8 cellular contexts compared by ENCODE assay signal in the genomic region with DNA sequence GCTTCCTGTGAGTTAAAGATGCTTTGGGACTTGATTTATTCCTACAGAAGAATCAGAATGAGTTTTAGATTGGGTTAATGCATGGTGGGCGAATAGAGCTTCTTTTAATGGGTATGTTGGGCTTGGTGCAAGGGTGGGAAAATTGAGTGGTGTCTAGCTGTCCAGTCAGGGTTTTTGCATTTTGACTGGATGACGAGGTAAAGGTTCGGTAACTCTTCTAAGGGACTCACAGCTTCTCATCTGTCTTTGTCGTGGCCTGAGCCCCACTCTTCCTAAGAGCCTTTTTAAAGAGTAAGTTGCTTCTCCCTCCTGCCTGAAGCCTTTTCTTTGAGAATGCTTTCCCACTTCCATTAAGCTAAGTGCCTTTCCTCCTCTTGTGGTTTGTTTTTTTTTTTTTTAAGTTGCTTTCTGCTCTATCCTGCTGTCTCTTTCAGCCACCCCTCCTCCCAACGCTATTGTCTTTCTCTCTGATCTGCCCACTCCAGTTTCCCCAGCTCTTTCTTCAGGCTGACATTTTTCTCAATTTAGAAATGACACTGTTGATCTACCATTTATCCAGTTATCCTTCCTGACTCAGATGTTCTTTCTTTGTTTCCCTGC. TPM values are rescaled to one million over a fixed set of nuclear protein-coding genes. Genes with fewer than 3 reads are reported as not detected.
A peak's percentile ranks its signal among the peaks of the same experiment; 100 is the strongest.
DNase-seq lines count a peak whose midpoint lies in the region; ATAC-seq and TF ChIP-seq lines count a peak whose summit lies in the region.

No MANE protein-coding gene starts in this region.

- H3K4me3 ChIP-seq in liver (ENCODE audit: low read depth in 1 of 3, low read length in 3 of 3) (peak overlapping the region; percentile 83 to 93 (median 90)), tibial artery (peak overlapping the region; percentile 68 to 83)

- H3K9me3 ChIP-seq in liver (ENCODE audit: control insufficient read depth in 4 of 4, low read length in 3 of 4) (no peaks in the 10 kb centered on the region), tibial artery (no peaks in the 10 kb centered on the region)

- 52% methylated on average over 5 of the region's 5 CpGs for WGBS in liver

- peak overlapping the region; percentile 84 for H3K27ac Mint-ChIP-seq in activated naive CD8-positive, alpha-beta T cell treated with anti-CD3 and anti-CD28 coated beads, Interleukin-2, amount 10 ng/mL, durations not matched to agents 7 days and 5 days

- peaks cover 34% of the 10 kb centered on the region for H3K4me1 Mint-ChIP-seq in activated T-cell treated with anti-CD3 and anti-CD28 coated beads, Interleukin-2, amount 50 U/mL, for 4 hours (ENCODE audit: low read depth)
- H3K4me1 Mint-ChIP-seq in activated naive CD8-positive, alpha-beta T cell treated with anti-CD3 and anti-CD28 coated beads, Interleukin-2, amount 10 ng/mL, durations not matched to agents 7 days and 5 days = peaks cover 27% of the 10 kb centered on the region

- ATAC-seq in activated T-cell treated with anti-CD3 and anti-CD28 coated beads, Interleukin-2, amount 50 U/mL, for 4 hours = no peak
- no peak for ATAC-seq in activated naive CD8-positive, alpha-beta T cell treated with anti-CD3 and anti-CD28 coated beads, Interleukin-2, amount 10 ng/mL, durations not matched to agents 7 days and 5 days (ENCODE audit: low read depth)
- no peak for ATAC-seq in GM19328 (IDR thresholded peaks at IDR 0.05; ENCODE audit: unreplicated experiment)

- H3K36me3 ChIP-seq in liver (ENCODE audit: control insufficient read depth in 4 of 4, insufficient read depth in 3 of 4, low read depth in 1 of 4, low read length in 3 of 4) (peaks cover 0 to 2% (median 0%) of the 10 kb centered on the region in 4 donors), tibial artery (peaks cover 0 to 13% (median 4%) of the 10 kb centered on the region in 3 donors)

- peaks cover 11% of the 10 kb centered on the region for H3K36me3 Mint-ChIP-seq in activated T-cell treated with anti-CD3 and anti-CD28 coated beads, Interleukin-2, amount 50 U/mL, for 4 hours (ENCODE audit: insufficient read depth)
- no peaks in the 10 kb centered on the region for H3K36me3 Mint-ChIP-seq in activated naive CD8-positive, alpha-beta T cell treated with anti-CD3 and anti-CD28 coated beads, Interleukin-2, amount 10 ng/mL, durations not matched to agents 7 days and 5 days

- TF ChIP-seq RAD21 in liver (IDR thresholded peaks at IDR 0.05) = no peak

- H3K27me3 Mint-ChIP-seq in activated T-cell treated with anti-CD3 and anti-CD28 coated beads, Interleukin-2, amount 50 U/mL, for 4 hours (ENCODE audit: low read depth) = no peaks in the 10 kb centered on the region
- H3K27me3 Mint-ChIP-seq in activated naive CD8-positive, alpha-beta T cell treated with anti-CD3 and anti-CD28 coated beads, Interleukin-2, amount 10 ng/mL, durations not matched to agents 7 days and 5 days = no peaks in the 10 kb centered on the region

- POLR2A ChIA-PET in activated naive CD8-positive, alpha-beta T cell treated with anti-CD3 and anti-CD28 coated beads, Interleukin-2, amount 10 ng/mL, durations not matched to agents 7 days and 5 days (lab: Charles Lee) = interaction anchor here (0.7 to 4.1 kb wide), 15 partner anchors 10 to 223 kb away, joined by 3 to 31 read pairs (median 4); partner anchors contain the start of genes CAPN1, POLA2, SCYL1 and TM7SF2

- H3K9me3 Mint-ChIP-seq in activated T-cell treated with anti-CD3 and anti-CD28 coated beads, Interleukin-2, amount 50 U/mL, for 4 hours = no peaks in the 10 kb centered on the region
- no peaks in the 10 kb centered on the region for H3K9me3 Mint-ChIP-seq in activated naive CD8-positive, alpha-beta T cell treated with anti-CD3 and anti-CD28 coated beads, Interleukin-2, amount 10 ng/mL, durations not matched to agents 7 days and 5 days

- H3K27ac ChIP-seq in liver (ENCODE audit: low read depth in 1 of 2, low read length in 2 of 2) (no peak overlapping the region), tibial artery (peak overlapping the region; percentile 85 to 92)

- H3K27me3 ChIP-seq in liver (ENCODE audit: control insufficient read depth in 4 of 4, insufficient read depth in 4 of 4, low read length in 3 of 4) (no peaks in the 10 kb centered on the region), tibial artery (no peaks in the 10 kb centered on the region)

- TF ChIP-seq CTCF in liver (IDR thresholded peaks at IDR 0.05; ENCODE audit: low read depth, low read length, missing input control) = no peak
- no peak for TF ChIP-seq CTCF in tibial artery (IDR thresholded peaks at IDR 0.05)
- TF ChIP-seq CTCF in GM10266 (IDR thresholded peaks at IDR 0.05; ENCODE audit: control insufficient read depth, insufficient read depth, low read depth, missing control alignments) = no peak

- H3K4me1 ChIP-seq in liver (ENCODE audit: control insufficient read depth in 4 of 4, insufficient read depth in 4 of 4, low read length in 3 of 4) (peaks cover 4 to 15% (median 13%) of the 10 kb centered on the region in 4 donors), tibial artery (peaks cover 0 to 41% (median 18%) of the 10 kb centered on the region in 4 donors)

- intact Hi-C loops in tibial artery (cut with DNase I; ENCODE audit: low total_unique reads) = no loop called here

- peak overlapping the region; percentile 94 for H3K4me3 Mint-ChIP-seq in activated T-cell treated with anti-CD3 and anti-CD28 coated beads, Interleukin-2, amount 50 U/mL, for 4 hours
- H3K4me3 Mint-ChIP-seq in activated naive CD8-positive, alpha-beta T cell treated with anti-CD3 and anti-CD28 coated beads, Interleukin-2, amount 10 ng/mL, durations not matched to agents 7 days and 5 days = peak overlapping the region; percentile 92

- DNase-seq in activated T-cell treated with anti-CD3 and anti-CD28 coated beads, Interleukin-2, amount 50 U/mL, for 4 hours = no peak
- no peak for DNase-seq in activated T-cell treated with anti-CD3 and anti-CD28 coated beads, Interleukin-2, amount 50 U/mL, for 48 hours
- DNase-seq in activated naive CD8-positive, alpha-beta T cell treated with anti-CD3 and anti-CD28 coated beads, Interleukin-2, amount 10 ng/mL, durations not matched to agents 7 days and 5 days = no peak
- no peak for DNase-seq in tibial artery
- no peak for DNase-seq in GM10266 (ENCODE audit: extremely low spot score)
- no peak for DNase-seq in activated CD4-positive, CD25-positive, alpha-beta regulatory T cell treated with anti-CD3 and anti-CD28 coated beads, Interleukin-2, amount 50 U/mL, for 72 hours

- peak overlapping the region; percentile 4 to 55 for H3K9ac ChIP-seq in liver (ENCODE audit: low read depth in 1 of 2, low read length in 2 of 2)

TF ChIP-seq in liver, 16 proteins besides CTCF, POLR2A, EP300 and RAD21 (continues in another document):
- no peak for TF ChIP-seq RXRA (IDR thresholded peaks at IDR 0.05)
- no peak for TF ChIP-seq JUND (IDR thresholded peaks at IDR 0.05)
- TF ChIP-seq REST (IDR thresholded peaks at IDR 0.05) = no peak

RNA-seq across cellular contexts. Expression of gene DPF2, which starts 1.1 kb away (rescaled TPM):
- total RNA-seq in activated T-cell treated with anti-CD3 and anti-CD28 coated beads, Interleukin-2, amount 50 U/mL, for 4 hours = 10 to 100 TPM; 56.7 to 59.1 (median 58.0) TPM
- 10 to 100 TPM; 80.2 to 82.7 TPM for total RNA-seq in activated naive CD8-positive, alpha-beta T cell treated with anti-CD3 and anti-CD28 coated beads, Interleukin-2, amount 10 ng/mL, durations not matched to agents 7 days and 5 days
- 10 to 100 TPM; 12.8 to 14.8 TPM for total RNA-seq in liver
- 10 to 100 TPM in 1 of 2 donors, 1 to 10 TPM in 1; 9.2 to 10.0 TPM for polyA plus RNA-seq in liver

RNA-seq across cellular contexts. Expression of gene TIGD3, which starts 19.8 kb away (rescaled TPM):
- total RNA-seq in activated T-cell treated with anti-CD3 and anti-CD28 coated beads, Interleukin-2, amount 50 U/mL, for 4 hours = under 1 TPM; 0.46 to 0.66 (median 0.50) TPM
- 1 to 10 TPM in 1 of 2 experiments, under 1 TPM in 1; 0.97 to 1.2 TPM for total RNA-seq in activated naive CD8-positive, alpha-beta T cell treated with anti-CD3 and anti-CD28 coated beads, Interleukin-2, amount 10 ng/mL, durations not matched to agents 7 days and 5 days
- under 1 TPM; 0.17 to 0.33 TPM for total RNA-seq in liver
- under 1 TPM in 1 of 2 donors, not detected in 1; 0.08 TPM for polyA plus RNA-seq in liver

RNA-seq across cellular contexts. Expression of gene CDC42EP2, which starts 20.1 kb away (rescaled TPM):
- 1 to 10 TPM; 1.3 to 1.9 (median 1.6) TPM for total RNA-seq in activated T-cell treated with anti-CD3 and anti-CD28 coated beads, Interleukin-2, amount 50 U/mL, for 4 hours
- total RNA-seq in activated naive CD8-positive, alpha-beta T cell treated with anti-CD3 and anti-CD28 coated beads, Interleukin-2, amount 10 ng/mL, durations not matched to agents 7 days and 5 days = 1 to 10 TPM in 1 of 2 experiments, under 1 TPM in 1; 0.51 to 1.7 TPM
- total RNA-seq in liver = 1 to 10 TPM; 1.9 to 3.4 TPM
- 1 to 10 TPM; 1.8 to 2.0 TPM for polyA plus RNA-seq in liver

RNA-seq across cellular contexts. Expression of gene SLC25A45, which starts 47.6 kb away (rescaled TPM):
- total RNA-seq in activated T-cell treated with anti-CD3 and anti-CD28 coated beads, Interleukin-2, amount 50 U/mL, for 4 hours = 10 to 100 TPM in 1 of 3 donors, 1 to 10 TPM in 2; 7.0 to 11.1 (median 9.5) TPM
- total RNA-seq in activated naive CD8-positive, alpha-beta T cell treated with anti-CD3 and anti-CD28 coated beads, Interleukin-2, amount 10 ng/mL, durations not matched to agents 7 days and 5 days = 10 to 100 TPM; 25.5 to 29.6 TPM
- 1 to 10 TPM; 5.1 to 6.8 TPM for total RNA-seq in liver
- polyA plus RNA-seq in liver = 1 to 10 TPM; 4.5 to 5.6 TPM

RNA-seq across cellular contexts. Expression of gene FRMD8, which starts 51.6 kb away (rescaled TPM):
- 10 to 100 TPM; 43.0 to 49.2 (median 44.9) TPM for total RNA-seq in activated T-cell treated with anti-CD3 and anti-CD28 coated beads, Interleukin-2, amount 50 U/mL, for 4 hours
- 10 to 100 TPM; 51.5 to 55.4 TPM for total RNA-seq in activated naive CD8-positive, alpha-beta T cell treated with anti-CD3 and anti-CD28 coated beads, Interleukin-2, amount 10 ng/mL, durations not matched to agents 7 days and 5 days
- 10 to 100 TPM; 20.7 to 22.8 TPM for total RNA-seq in liver
- polyA plus RNA-seq in liver = 1 to 10 TPM; 2.8 to 9.4 TPM

Comparison
In these comparisons a context has a peak if more than half of its experiments do, and no peak if none do; other contexts are left out.
1. H3K27ac ChIP-seq: peak in tibial artery (2 of 2); none in liver (0 of 2).